In genomic region chr20:14790771-14791517, GRCh38 we compare ENCODE assay signal across 14 cellular contexts.
DNase-seq lines count a peak whose midpoint lies in the region; TF ChIP-seq lines count a peak whose summit lies in the region.
"Had no signal": no experiment of that assay in that cellular context is flagged by ENCODE, and none has a peak within 500 bp of the region (broad histone marks: within the 10 kb centered on the region; RNA-seq: fewer than 3 reads in every experiment).

No MANE protein-coding gene starts in this region.

- peaks cover 56% of the 10 kb centered on the region for H3K27me3 ChIP-seq in OCI-LY3 (ENCODE audit: low read depth, low read length)
- H3K27me3 ChIP-seq: upper lobe of left lung had no signal

- H3K9ac ChIP-seq in OCI-LY3 (ENCODE audit: low read length), result no peak overlapping the region

- H3K4me3 ChIP-seq in OCI-LY3 (ENCODE audit: low read length), result peak overlapping the region; percentile 21
- H3K4me3 ChIP-seq: GM23338, upper lobe of left lung had no signal

- H3K36me3 ChIP-seq in OCI-LY3 (replicated peaks; ENCODE audit: low read depth, low read length), result no peaks in the 10 kb centered on the region
- H3K36me3 ChIP-seq: upper lobe of left lung had no signal

- H2AFZ ChIP-seq in OCI-LY3 (ENCODE audit: low read depth, low read length), result no peak overlapping the region
- H2AFZ ChIP-seq: GM23338 had no signal

- H3K4me2 ChIP-seq in OCI-LY3 (ENCODE audit: low read length), result peak overlapping the region; percentile 57
- H3K4me2 ChIP-seq: GM23338 had no signal

- H3K9me3 ChIP-seq in OCI-LY3 (ENCODE audit: insufficient read depth, low read length), result no peaks in the 10 kb centered on the region
- H3K9me3 ChIP-seq: upper lobe of left lung had no signal

- DNase-seq in NCI-H510A treated with DMSO at 0.1 percent for 48 hours (lab: John Stamatoyannopoulos, UW) (peak; percentile 49), NCI-H510A (lab: John Stamatoyannopoulos, UW) (no peak), fibroblast of the conjunctiva (ENCODE audit: low read depth) (peak; percentile 20), superior temporal gyrus (ENCODE audit: extremely low spot score) (peak; percentile 49), mesenteric fat pad (ENCODE audit: low spot score) (no peak), OCI-M2 (lab: John Stamatoyannopoulos, UW; ENCODE audit: unreplicated experiment) (no peak)
- no peak for DNase-seq in central memory CD4-positive, alpha-beta T cell
- DNase-seq: 8988T; natural killer cell; NCI-H446; stimulated activated CD4-positive, alpha-beta T cell treated with anti-CD3 and anti-CD28 coated beads, Interleukin-4, amount 100 ng/mL, for 4 hours; upper lobe of left lung had no signal

- TF ChIP-seq CTCF in OCI-LY3 (IDR thresholded peaks at IDR 0.05; ENCODE audit: low read depth, low read length), result peak; percentile 20; the same call in 1 of the 2 replicates

- H3K27ac ChIP-seq in OCI-LY3 (ENCODE audit: low read length), result no peak overlapping the region
- H3K27ac ChIP-seq: upper lobe of left lung had no signal

- no peaks in the 10 kb centered on the region for H3K79me2 ChIP-seq in OCI-LY3 (ENCODE audit: low read length)

- peaks cover 15% of the 10 kb centered on the region for H3K4me1 ChIP-seq in OCI-LY3 (ENCODE audit: low read length)
- H3K4me1 ChIP-seq: upper lobe of left lung had no signal

- H4K20me1 ChIP-seq in OCI-LY3 (ENCODE audit: insufficient read depth, low read length), result no peaks in the 10 kb centered on the region

Comparison
In these comparisons a context has a peak if more than half of its experiments do, and no peak if none do; other contexts are left out.
1. DNase-seq: peak in NCI-H510A treated with DMSO at 0.1 percent for 48 hours (single experiment), fibroblast of the conjunctiva (single experiment) and superior temporal gyrus (single experiment); none in NCI-H510A (single experiment), mesenteric fat pad (single experiment), central memory CD4-positive, alpha-beta T cell (single experiment) and OCI-M2 (single experiment).